Comparison of ENCODE assay signal across 25 cellular contexts in genomic region chr1:232644209-232644608, GRCh38.
"Had no signal": no experiment of that assay in that cellular context is flagged by ENCODE, and none has a peak within 500 bp of the region (broad histone marks: within the 10 kb centered on the region; RNA-seq: fewer than 3 reads in every experiment).

No MANE protein-coding gene starts in this region.

- H3K4me3 ChIP-seq: stomach, suprapubic skin, testis, thoracic aorta, thyroid gland, tibial artery, tibial nerve, transverse colon, upper lobe of left lung, upper lobe of right lung, uterus, vagina had no signal

- H3K9me3 ChIP-seq: stomach, suprapubic skin, testis, thoracic aorta, thyroid gland, tibial artery, tibial nerve, transverse colon, upper lobe of left lung, upper lobe of right lung, uterus, vagina had no signal

- H3K27ac ChIP-seq: stomach, suprapubic skin, testis, thoracic aorta, thyroid gland, tibial artery, tibial nerve, transverse colon, upper lobe of left lung, upper lobe of right lung, uterus, vagina had no signal

- DNase-seq: stimulated activated CD4-positive, alpha-beta T cell treated with anti-CD3 and anti-CD28 coated beads, Interleukin-2, amount 100 ng/mL, for 48 hours; stimulated activated CD4-positive, alpha-beta T cell treated with anti-CD3 and anti-CD28 coated beads, Interleukin-4, amount 100 ng/mL, for 1 hour; stimulated activated CD4-positive, alpha-beta T cell treated with anti-CD3 and anti-CD28 coated beads, Interleukin-4, amount 100 ng/mL, for 24 hours; stimulated activated CD8-positive, alpha-beta memory T cell treated with anti-CD3 and anti-CD28 coated beads, Interleukin-4, amount 100 ng/mL, for 48 hours; stimulated activated naive B cell treated with anti-CD40 and anti-IgM and Interleukin-4, amounts not matched to agents 10 μg/mL and 1 μg/mL and 100 μg/mL, for 72 hours; stimulated activated naive CD4-positive, alpha-beta T cell; stimulated activated naive CD4-positive, alpha-beta T cell treated with Interleukin-2 at 50 U/mL for 16 hours; stimulated activated naive CD8-positive, alpha-beta T cell treated with anti-CD3 and anti-CD28 coated beads, Interleukin-15, amount 100 ng/mL, for 72 hours; stimulated activated naive CD8-positive, alpha-beta T cell treated with anti-CD3 and anti-CD28 coated beads, Interleukin-15, Interleukin-2, amounts not matched to agents 100 U/mL and 50 U/mL, for 24 hours; stomach; substantia nigra; testis; thyroid gland; tibial artery; transverse colon; trophoblast cell; upper lobe of left lung; upper lobe of right lung; uterus had no signal

- H3K4me1 ChIP-seq: stomach, testis, thyroid gland, tibial artery, tibial nerve, transverse colon, upper lobe of left lung, upper lobe of right lung, uterus, vagina had no signal

- H3K36me3 ChIP-seq: stomach, suprapubic skin, thoracic aorta, thyroid gland, tibial artery, tibial nerve, transverse colon, upper lobe of left lung, upper lobe of right lung, uterus, vagina had no signal

- ATAC-seq: stimulated activated effector memory CD8-positive, alpha-beta T cell treated with anti-CD3 and anti-CD28 coated beads, Interleukin-12 subunit alpha, Interleukin-12 subunit beta, amount 100 ng/mL, for 72 hours; stimulated activated memory B cell treated with anti-CD40 and anti-IgM and Interleukin-4, amounts not matched to agents 10 μg/mL and 1 μg/mL and 100 μg/mL, for 72 hours; stimulated activated naive B cell treated with anti-CD40 and anti-IgM and Interleukin-4, amounts not matched to agents 10 μg/mL and 1 μg/mL and 100 μg/mL, for 72 hours; stimulated activated naive CD8-positive, alpha-beta T cell treated with anti-CD3 and anti-CD28 coated beads, Interleukin-15, amount 100 ng/mL, for 72 hours; stimulated activated naive CD8-positive, alpha-beta T cell treated with anti-CD3 and anti-CD28 coated beads, Interleukin-15, Interleukin-2, amounts not matched to agents 100 U/mL and 50 U/mL, for 24 hours; upper lobe of right lung had no signal

- H3K27me3 ChIP-seq: stomach, suprapubic skin, testis, thyroid gland, tibial artery, tibial nerve, transverse colon, upper lobe of left lung, upper lobe of right lung, uterus, vagina had no signal
